Comparison of ENCODE assay signal across 11 cellular contexts in genomic region chr3:117255736-117256135, GRCh38.
"Had no signal": no experiment of that assay in that cellular context is flagged by ENCODE, and none has a peak within 500 bp of the region (broad histone marks: within the 10 kb centered on the region; RNA-seq: fewer than 3 reads in every experiment).

No MANE protein-coding gene starts in this region.

- H2AFZ ChIP-seq: GM23248, GM23338 had no signal

- H3K36me3 ChIP-seq: HAP-1 had no signal

- FAIRE-seq: H1, H54 had no signal

- H3K4me3 ChIP-seq: GM23248, GM23338, HAP-1 had no signal

- H3K4me2 ChIP-seq: GM23338 had no signal

- ATAC-seq: GM23338, HCT116 had no signal

- H3K9ac ChIP-seq: GM23248 had no signal

- DNase-seq: GM23248, GOT3, H7, H9, HCEC 1CT, HFFc6 had no signal

- H3K9me3 ChIP-seq: HAP-1 had no signal

- H3K27ac ChIP-seq: GM23248 had no signal
